In the genomic region with DNA sequence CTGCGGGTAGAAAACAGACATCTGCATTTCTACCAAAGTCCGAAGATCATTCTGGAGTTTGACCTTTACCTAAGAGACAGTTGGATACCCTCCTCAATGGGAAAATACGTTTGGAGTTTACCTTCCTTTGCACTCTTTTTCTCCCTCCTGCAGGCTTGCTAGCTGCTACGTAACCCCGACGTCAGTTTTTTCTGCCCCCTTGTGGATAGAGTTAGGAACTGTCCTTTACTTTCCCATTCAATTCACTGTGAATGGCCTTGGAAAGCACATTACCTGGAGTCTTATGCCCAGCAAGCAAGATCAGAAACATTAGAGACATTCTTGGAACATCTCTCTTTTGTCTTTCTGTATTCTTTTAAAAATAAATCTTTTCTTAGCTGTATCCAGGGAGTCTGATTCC, we compare ENCODE assay signal across 8 cellular contexts.
DNase-seq lines count a peak whose midpoint lies in the region; ATAC-seq, FAIRE-seq and TF ChIP-seq lines count a peak whose summit lies in the region.

No MANE protein-coding gene starts in this region.

- H3K27me3 ChIP-seq in mammary epithelial cell (ENCODE audit: insufficient read depth, low read length): peaks cover 3% of the 10 kb centered on the region
- peaks cover 0 to 9% (median 2%) of the 10 kb centered on the region in 4 donors for H3K27me3 ChIP-seq in pancreas

- TF ChIP-seq CTCF in mammary epithelial cell (conservative IDR thresholded peaks at IDR 0.05 in 1 of 2, IDR thresholded peaks at IDR 0.05 in 1 of 2; ENCODE audit: extremely low read depth in 1 of 2, insufficient read depth in 1 of 2, low read depth in 1 of 2, low read length in 2 of 2): peak; percentile 66 to 69
- peak; percentile 35 to 63 (median 48) for TF ChIP-seq CTCF in pancreas (IDR thresholded peaks at IDR 0.05)

- FAIRE-seq in pancreas (lab: Jason Lieb, UNC): peak; percentile 88

- H3K4me1 ChIP-seq in mammary epithelial cell (ENCODE audit: insufficient read depth, low read length) (no peaks in the 10 kb centered on the region), pancreas (no peaks in the 10 kb centered on the region)

- DNase-seq in ELR (ENCODE audit: low read depth) (peak; percentile 0), M059J (ENCODE audit: low read depth) (peak; percentile 1), mammary epithelial cell (peak; percentile 2), pancreas (peak in 2 of 6 donors; percentile 21 to 25), NCI-H128 (lab: John Stamatoyannopoulos, UW; ENCODE audit: unreplicated experiment) (no peak)
- DNase-seq in activated CD4-positive, alpha-beta T cell treated with anti-CD3 and anti-CD28 coated beads for 4 hours: no peak

- WGBS in mammary epithelial cell (ENCODE audit: low coverage, missing lambda C conversion rate): 2% methylated on average over 6 of the region's 6 CpGs
- WGBS in pancreas, 2 donors: 5 to 6% methylated on average over 6 of the region's 6 CpGs

- H3K27ac ChIP-seq in mammary epithelial cell (ENCODE audit: insufficient read depth, low read depth, low read length) (no peak overlapping the region), pancreas (no peak overlapping the region)

- no peak overlapping the region for H3K4me3 ChIP-seq in mammary epithelial cell (replicated peaks in 1 of 3; ENCODE audit: insufficient read depth in 1 of 3, low read depth in 2 of 3, low read length in 3 of 3)
- H3K4me3 ChIP-seq in pancreas: no peak overlapping the region

- intact Hi-C loops in mammary epithelial cell (cut with micrococcal nuclease) (no loop called here), pancreas (cut with DNase I) (no loop called here)

- no peak overlapping the region for H2AFZ ChIP-seq in mammary epithelial cell (ENCODE audit: low read depth, low read length)

- H3K9ac ChIP-seq in mammary epithelial cell (ENCODE audit: insufficient read depth, low read length): no peak overlapping the region

- H4K20me1 ChIP-seq in mammary epithelial cell (ENCODE audit: insufficient read depth, low read length): no peaks in the 10 kb centered on the region

- ATAC-seq in GM19468 (IDR thresholded peaks at IDR 0.05; ENCODE audit: extremely low read depth, unreplicated experiment) (peak; percentile 39), pancreas (peak; percentile 75 to 93 (median 88)), GM19397 (IDR thresholded peaks at IDR 0.05; ENCODE audit: unreplicated experiment) (no peak)

- CTCF ChIA-PET in mammary epithelial cell (lab: Charles Lee; ENCODE audit: low non-redundant PET): no interaction called here

- H3K79me2 ChIP-seq in mammary epithelial cell (ENCODE audit: insufficient read depth, low read length): no peaks in the 10 kb centered on the region

- no peaks in the 10 kb centered on the region for H3K9me3 ChIP-seq in mammary epithelial cell (replicated peaks; ENCODE audit: insufficient read depth, low read length)
- H3K9me3 ChIP-seq in pancreas: no peaks in the 10 kb centered on the region

- H3K4me2 ChIP-seq in mammary epithelial cell (ENCODE audit: insufficient read depth, low read depth, low read length): no peak overlapping the region

- dilution Hi-C loops in mammary epithelial cell (cut with HindIII; ENCODE audit: low sequenced_read_pairs): no loop called here

- no peaks in the 10 kb centered on the region for H3K36me3 ChIP-seq in mammary epithelial cell (ENCODE audit: insufficient read depth, low read length)
- no peaks in the 10 kb centered on the region for H3K36me3 ChIP-seq in pancreas

- in situ Hi-C loops in mammary epithelial cell (cut with MboI; ENCODE audit: low sequenced_read_pairs in 2 of 2): no loop called here

- BruUV-seq in mammary epithelial cell (replicated peaks; lab: Mats Ljungman, UMichigan): no TSS peak

Comparison
In these comparisons a context has a peak if more than half of its experiments do, and no peak if none do; other contexts are left out.
1. DNase-seq: peak in ELR (single experiment), M059J (single experiment) and mammary epithelial cell (single experiment); none in NCI-H128 (single experiment) and activated CD4-positive, alpha-beta T cell treated with anti-CD3 and anti-CD28 coated beads for 4 hours (0 of 2).